In the genomic region with DNA sequence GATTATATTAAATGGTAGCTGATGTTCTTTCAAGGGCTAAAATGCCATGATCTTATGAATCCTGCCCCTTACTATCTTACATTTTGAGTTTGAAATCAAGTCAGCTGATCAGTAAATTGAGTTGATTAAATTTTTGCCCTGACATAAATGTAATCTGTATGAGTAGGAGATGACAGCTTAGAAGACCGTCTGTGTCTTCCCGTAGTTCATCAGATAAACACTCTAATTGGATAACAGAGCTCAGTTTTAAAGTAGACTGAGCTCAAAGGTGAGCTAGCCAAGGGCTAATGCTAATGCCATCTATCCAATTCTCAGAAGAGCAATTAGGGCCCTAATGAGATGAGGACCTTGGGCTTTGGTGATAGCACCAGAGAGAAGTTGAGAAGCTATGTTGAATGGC, we compare ENCODE assay signal across 18 cellular contexts.
DNase-seq lines count a peak whose midpoint lies in the region; ATAC-seq and TF ChIP-seq lines count a peak whose summit lies in the region.
"Had no signal": no experiment of that assay in that cellular context is flagged by ENCODE, and none has a peak within 500 bp of the region (broad histone marks: within the 10 kb centered on the region; RNA-seq: fewer than 3 reads in every experiment).

No MANE protein-coding gene starts in this region.

- peaks cover 15% of the 10 kb centered on the region for H3K36me3 Mint-ChIP-seq in activated naive CD4-positive, alpha-beta T cell treated with anti-CD3 and anti-CD28 coated beads, Interleukin-2, amount 50 U/mL, for 24 hours
- peaks cover 13% of the 10 kb centered on the region for H3K36me3 Mint-ChIP-seq in activated naive CD4-positive, alpha-beta T cell treated with anti-CD3 and anti-CD28 coated beads for 36 hours (ENCODE audit: low read depth)

- H3K27me3 ChIP-seq in WERI-Rb-1 (ENCODE audit: insufficient read depth, low read depth, severe bottlenecking) (no peaks in the 10 kb centered on the region), foreskin keratinocyte (no peaks in the 10 kb centered on the region), Peyer's patch (no peaks in the 10 kb centered on the region)

- no peaks in the 10 kb centered on the region; the same call in 1 of the 2 replicates for H3K36me3 ChIP-seq in WERI-Rb-1
- H3K36me3 ChIP-seq in Peyer's patch = no peaks in the 10 kb centered on the region

- H3K9me3 ChIP-seq in WERI-Rb-1 (ENCODE audit: severe bottlenecking) (no peaks in the 10 kb centered on the region), Peyer's patch (no peaks in the 10 kb centered on the region)
- H3K9me3 ChIP-seq: A549 had no signal

- no peak overlapping the region for H3K27ac ChIP-seq in WERI-Rb-1
- H3K27ac ChIP-seq in foreskin keratinocyte = no peak overlapping the region
- H3K27ac ChIP-seq in Peyer's patch = no peak overlapping the region
- H3K27ac ChIP-seq: 22Rv1, A549, GM23248, HL-60 had no signal

- TF ChIP-seq CTCF in WERI-Rb-1 (IDR thresholded peaks at IDR 0.05; ENCODE audit: low read depth, low read length) (no peak), foreskin keratinocyte (conservative IDR thresholded peaks at IDR 0.05) (no peak), Peyer's patch (IDR thresholded peaks at IDR 0.05) (no peak)

- ATAC-seq in foreskin keratinocyte = no peak
- ATAC-seq: A549; CD8-positive, alpha-beta T cell; HCT116 had no signal

- peak overlapping the region; percentile 18 for H3K27ac Mint-ChIP-seq in activated naive CD4-positive, alpha-beta T cell treated with anti-CD3 and anti-CD28 coated beads, Interleukin-2, amount 50 U/mL, for 24 hours
- H3K27ac Mint-ChIP-seq in activated naive CD4-positive, alpha-beta T cell treated with anti-CD3 and anti-CD28 coated beads for 36 hours = no peak overlapping the region
- H3K27ac Mint-ChIP-seq: CD8-positive, alpha-beta T cell; HFFc6 had no signal

- no peak for TF ChIP-seq POLR2A in Peyer's patch (IDR thresholded peaks at IDR 0.05)

- no peaks in the 10 kb centered on the region for H3K4me1 ChIP-seq in foreskin keratinocyte
- H3K4me1 ChIP-seq in Peyer's patch = peaks cover 0 to 6% (median 0%) of the 10 kb centered on the region in 4 donors
- H3K4me1 ChIP-seq: A549 had no signal

- H3K4me1 Mint-ChIP-seq in activated naive CD4-positive, alpha-beta T cell treated with anti-CD3 and anti-CD28 coated beads, Interleukin-2, amount 50 U/mL, for 24 hours = peaks cover 6% of the 10 kb centered on the region
- no peaks in the 10 kb centered on the region for H3K4me1 Mint-ChIP-seq in activated naive CD4-positive, alpha-beta T cell treated with anti-CD3 and anti-CD28 coated beads for 36 hours (ENCODE audit: low read depth)

- H3K4me3 ChIP-seq in WERI-Rb-1 (ENCODE audit: low read depth, low read length) (no peak overlapping the region), Peyer's patch (no peak overlapping the region)
- H3K4me3 ChIP-seq: A549, GM23248 had no signal

- DNase-seq in activated naive CD4-positive, alpha-beta T cell treated with anti-CD3 and anti-CD28 coated beads for 36 hours = no peak
- DNase-seq in NCI-H82 treated with DMSO at 0.1 percent for 48 hours (lab: John Stamatoyannopoulos, UW; ENCODE audit: unreplicated experiment) (peak; percentile 96), WERI-Rb-1 (peak; percentile 21), foreskin keratinocyte (no peak), Peyer's patch (no peak), nucleus accumbens (lab: John Stamatoyannopoulos, UW) (no peak)
- DNase-seq: AML-193; Calu3; CD8-positive, alpha-beta T cell; DMS 273 treated with DMSO at 0.1 percent for 48 hours; DMS53; GM23248; HFFc6 had no signal

- H3K9me3 Mint-ChIP-seq in activated naive CD4-positive, alpha-beta T cell treated with anti-CD3 and anti-CD28 coated beads, Interleukin-2, amount 50 U/mL, for 24 hours = no peaks in the 10 kb centered on the region
- no peaks in the 10 kb centered on the region for H3K9me3 Mint-ChIP-seq in activated naive CD4-positive, alpha-beta T cell treated with anti-CD3 and anti-CD28 coated beads for 36 hours
- H3K9me3 Mint-ChIP-seq: CD8-positive, alpha-beta T cell; HFFc6 had no signal

- CTCF ChIA-PET in activated naive CD4-positive, alpha-beta T cell treated with anti-CD3 and anti-CD28 coated beads for 36 hours (lab: Charles Lee) = no interaction called here

- intact Hi-C loops in activated naive CD4-positive, alpha-beta T cell treated with anti-CD3 and anti-CD28 coated beads for 36 hours (cut with micrococcal nuclease) = no loop called here

- H3K4me3 Mint-ChIP-seq in activated naive CD4-positive, alpha-beta T cell treated with anti-CD3 and anti-CD28 coated beads, Interleukin-2, amount 50 U/mL, for 24 hours = no peak overlapping the region
- no peak overlapping the region for H3K4me3 Mint-ChIP-seq in activated naive CD4-positive, alpha-beta T cell treated with anti-CD3 and anti-CD28 coated beads for 36 hours
- H3K4me3 Mint-ChIP-seq: CD8-positive, alpha-beta T cell; HFFc6 had no signal

- no peaks in the 10 kb centered on the region for H3K27me3 Mint-ChIP-seq in activated naive CD4-positive, alpha-beta T cell treated with anti-CD3 and anti-CD28 coated beads, Interleukin-2, amount 50 U/mL, for 24 hours
- H3K27me3 Mint-ChIP-seq in activated naive CD4-positive, alpha-beta T cell treated with anti-CD3 and anti-CD28 coated beads for 36 hours (ENCODE audit: low read depth) = no peaks in the 10 kb centered on the region

Comparison
In these comparisons a context has a peak if more than half of its experiments do, and no peak if none do; other contexts are left out.
1. DNase-seq: peak in NCI-H82 treated with DMSO at 0.1 percent for 48 hours (single experiment) and WERI-Rb-1 (single experiment); none in activated naive CD4-positive, alpha-beta T cell treated with anti-CD3 and anti-CD28 coated beads for 36 hours (single experiment), foreskin keratinocyte (0 of 2), Peyer's patch (0 of 3) and nucleus accumbens (0 of 56).